ENCODE assay signal across 16 cellular contexts in the genomic region with DNA sequence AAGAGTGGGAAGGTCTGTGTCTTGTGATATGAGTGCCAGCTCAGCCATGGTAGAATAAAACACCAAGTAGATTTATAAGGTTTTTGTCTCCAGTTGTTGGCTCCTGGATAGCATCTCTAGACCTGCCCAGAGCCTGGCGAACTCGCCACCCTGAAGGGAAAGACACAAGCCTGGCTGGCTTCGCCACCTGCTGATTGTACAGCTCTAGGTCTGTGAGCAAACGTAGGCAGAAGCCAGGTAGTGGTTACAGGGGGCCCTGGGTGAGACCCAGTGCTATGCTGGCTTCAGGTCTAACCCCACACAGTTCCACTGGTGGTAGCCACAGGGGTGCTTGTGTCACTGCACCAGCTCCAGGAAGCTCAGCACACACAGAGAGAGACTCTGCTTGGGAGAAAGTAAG.
DNase-seq lines count a peak whose midpoint lies in the region; ATAC-seq and TF ChIP-seq lines count a peak whose summit lies in the region.
"Had no signal": no experiment of that assay in that cellular context is flagged by ENCODE, and none has a peak within 500 bp of the region (broad histone marks: within the 10 kb centered on the region; RNA-seq: fewer than 3 reads in every experiment).

No MANE protein-coding gene starts in this region.

- no peaks in the 10 kb centered on the region for H3K27me3 ChIP-seq in CD4-positive, alpha-beta memory T cell (ENCODE audit: insufficient read depth, low read length)
- H3K27me3 ChIP-seq in CD8-positive, alpha-beta T cell (ENCODE audit: insufficient read depth, low read length): no peaks in the 10 kb centered on the region
- no peaks in the 10 kb centered on the region for H3K27me3 ChIP-seq in prostate gland (replicated peaks; ENCODE audit: insufficient read depth)
- H3K27me3 ChIP-seq: BE2C had no signal

- TF ChIP-seq CTCF in CD8-positive, alpha-beta T cell (IDR thresholded peaks at IDR 0.05): no peak
- no peak for TF ChIP-seq CTCF in prostate gland (IDR thresholded peaks at IDR 0.05)

- WGBS in prostate gland: 98% methylated on average over 4 of the region's 4 CpGs

- peaks cover 0 to 2% (median 0%) of the 10 kb centered on the region in 8 donors for H3K9me3 Mint-ChIP-seq in CD4-positive, alpha-beta memory T cell
- no peaks in the 10 kb centered on the region for H3K9me3 Mint-ChIP-seq in CD8-positive, alpha-beta T cell
- no peaks in the 10 kb centered on the region for H3K9me3 Mint-ChIP-seq in memory B cell
- no peaks in the 10 kb centered on the region for H3K9me3 Mint-ChIP-seq in stimulated activated naive B cell treated with anti-CD40 and anti-IgM and Interleukin-4, amounts not matched to agents 10 μg/mL and 1 μg/mL and 100 μg/mL, for 72 hours
- H3K9me3 Mint-ChIP-seq: GM23338 had no signal

- peaks cover 67% of the 10 kb centered on the region for H3K36me3 ChIP-seq in CD4-positive, alpha-beta memory T cell (ENCODE audit: insufficient read depth, low read length)
- peaks cover 29% of the 10 kb centered on the region for H3K36me3 ChIP-seq in CD8-positive, alpha-beta T cell (ENCODE audit: insufficient read depth, low read length)
- peaks cover 0 to 12% of the 10 kb centered on the region in 2 donors for H3K36me3 ChIP-seq in prostate gland

- POLR2A ChIA-PET in CD4-positive, alpha-beta memory T cell (lab: Charles Lee; ENCODE audit: partially characterized antibody): no interaction called here
- POLR2A ChIA-PET in CD8-positive, alpha-beta T cell (lab: Charles Lee): no interaction called here

- no peaks in the 10 kb centered on the region for H3K27me3 Mint-ChIP-seq in CD4-positive, alpha-beta memory T cell
- H3K27me3 Mint-ChIP-seq in CD8-positive, alpha-beta T cell (ENCODE audit: low read depth): no peaks in the 10 kb centered on the region
- no peaks in the 10 kb centered on the region for H3K27me3 Mint-ChIP-seq in memory B cell
- no peaks in the 10 kb centered on the region for H3K27me3 Mint-ChIP-seq in stimulated activated naive B cell treated with anti-CD40 and anti-IgM and Interleukin-4, amounts not matched to agents 10 μg/mL and 1 μg/mL and 100 μg/mL, for 72 hours

- peak in 1 of 5 donors; percentile 19 for DNase-seq in CD4-positive, alpha-beta memory T cell
- no peak for DNase-seq in CD8-positive, alpha-beta T cell
- no peak for DNase-seq in memory B cell (ENCODE audit: low spot score in 2 of 2)
- no peak for DNase-seq in stimulated activated naive B cell treated with anti-CD40 and anti-IgM and Interleukin-4, amounts not matched to agents 10 μg/mL and 1 μg/mL and 100 μg/mL, for 72 hours
- DNase-seq in GM19240 (ENCODE audit: insufficient read length, low spot score): no peak
- DNase-seq in prostate gland (ENCODE audit: low spot score): no peak
- DNase-seq: ACHN; BE2C; C1 segment of cervical spinal cord; CD4-positive, CD25-positive, alpha-beta regulatory T cell; DMS153; DMS79; GDM1; HCEC 1CT; IMR-90 had no signal

- intact Hi-C loops in CD4-positive, alpha-beta memory T cell (cut with micrococcal nuclease): no loop called here
- intact Hi-C loops in CD8-positive, alpha-beta T cell (cut with DNase I, micrococcal nuclease): no loop called here
- intact Hi-C loops in prostate gland (cut with DNase I): no loop called here

- H3K4me3 Mint-ChIP-seq in CD4-positive, alpha-beta memory T cell: no peak overlapping the region
- H3K4me3 Mint-ChIP-seq in CD8-positive, alpha-beta T cell: no peak overlapping the region
- no peak overlapping the region for H3K4me3 Mint-ChIP-seq in memory B cell
- no peak overlapping the region for H3K4me3 Mint-ChIP-seq in stimulated activated naive B cell treated with anti-CD40 and anti-IgM and Interleukin-4, amounts not matched to agents 10 μg/mL and 1 μg/mL and 100 μg/mL, for 72 hours
- H3K4me3 Mint-ChIP-seq: CD4-positive, CD25-positive, alpha-beta regulatory T cell; GM23338 had no signal

- H3K4me1 Mint-ChIP-seq in CD4-positive, alpha-beta memory T cell: peaks cover 0 to 4% (median 0%) of the 10 kb centered on the region in 4 donors
- no peaks in the 10 kb centered on the region for H3K4me1 Mint-ChIP-seq in CD8-positive, alpha-beta T cell (ENCODE audit: low read depth)
- H3K4me1 Mint-ChIP-seq in memory B cell: no peaks in the 10 kb centered on the region
- no peaks in the 10 kb centered on the region for H3K4me1 Mint-ChIP-seq in stimulated activated naive B cell treated with anti-CD40 and anti-IgM and Interleukin-4, amounts not matched to agents 10 μg/mL and 1 μg/mL and 100 μg/mL, for 72 hours
- H3K4me1 Mint-ChIP-seq: GM23338 had no signal

- peak overlapping the region in 4 of 7 donors; percentile 22 to 68 (median 38) for H3K27ac Mint-ChIP-seq in CD4-positive, alpha-beta memory T cell
- peak overlapping the region; percentile 12 for H3K27ac Mint-ChIP-seq in CD8-positive, alpha-beta T cell
- peak overlapping the region; percentile 28 for H3K27ac Mint-ChIP-seq in memory B cell
- peak overlapping the region; percentile 56 for H3K27ac Mint-ChIP-seq in stimulated activated naive B cell treated with anti-CD40 and anti-IgM and Interleukin-4, amounts not matched to agents 10 μg/mL and 1 μg/mL and 100 μg/mL, for 72 hours
- H3K27ac Mint-ChIP-seq: GM23338 had no signal

- H3K27ac ChIP-seq in CD4-positive, alpha-beta memory T cell (ENCODE audit: low read depth, low read length): no peak overlapping the region
- no peak overlapping the region for H3K27ac ChIP-seq in CD8-positive, alpha-beta T cell (ENCODE audit: low read depth, low read length)
- no peak overlapping the region for H3K27ac ChIP-seq in prostate gland

- TF ChIP-seq POLR2A in prostate gland (IDR thresholded peaks at IDR 0.05): no peak

- H3K4me3 ChIP-seq in CD4-positive, alpha-beta memory T cell (ENCODE audit: low read length in 2 of 2): no peak overlapping the region
- no peak overlapping the region for H3K4me3 ChIP-seq in CD8-positive, alpha-beta T cell (ENCODE audit: low read depth, low read length)
- no peak overlapping the region for H3K4me3 ChIP-seq in prostate gland
- H3K4me3 ChIP-seq: GM23338 had no signal

- no peaks in the 10 kb centered on the region for H3K4me1 ChIP-seq in CD4-positive, alpha-beta memory T cell (ENCODE audit: insufficient read depth, low read length)
- H3K4me1 ChIP-seq in CD8-positive, alpha-beta T cell (ENCODE audit: insufficient read depth, low read length): no peaks in the 10 kb centered on the region
- peaks cover 3% of the 10 kb centered on the region for H3K4me1 ChIP-seq in prostate gland (replicated peaks)
- H3K4me1 ChIP-seq: BE2C had no signal

- CTCF ChIA-PET in CD4-positive, alpha-beta memory T cell (lab: Charles Lee; ENCODE audit: partially characterized antibody): no interaction called here
- CTCF ChIA-PET in CD8-positive, alpha-beta T cell (lab: Charles Lee): no interaction called here

- no peaks in the 10 kb centered on the region for H3K9me3 ChIP-seq in CD4-positive, alpha-beta memory T cell (ENCODE audit: control insufficient read depth in 1 of 2, low read length in 2 of 2)
- H3K9me3 ChIP-seq in CD8-positive, alpha-beta T cell (ENCODE audit: low read length): no peaks in the 10 kb centered on the region
- no peaks in the 10 kb centered on the region for H3K9me3 ChIP-seq in prostate gland
- H3K9me3 ChIP-seq: BE2C had no signal

- H3K36me3 Mint-ChIP-seq in CD4-positive, alpha-beta memory T cell: peaks cover 54 to 74% of the 10 kb centered on the region in 2 donors
- peaks cover 79% of the 10 kb centered on the region for H3K36me3 Mint-ChIP-seq in CD8-positive, alpha-beta T cell
- peaks cover 39% of the 10 kb centered on the region for H3K36me3 Mint-ChIP-seq in memory B cell
- H3K36me3 Mint-ChIP-seq in stimulated activated naive B cell treated with anti-CD40 and anti-IgM and Interleukin-4, amounts not matched to agents 10 μg/mL and 1 μg/mL and 100 μg/mL, for 72 hours: peaks cover 46 to 52% of the 10 kb centered on the region in 2 donors

- ATAC-seq in CD8-positive, alpha-beta T cell: no peak
- ATAC-seq in memory B cell (ENCODE audit: low read depth): no peak
- no peak for ATAC-seq in stimulated activated naive B cell treated with anti-CD40 and anti-IgM and Interleukin-4, amounts not matched to agents 10 μg/mL and 1 μg/mL and 100 μg/mL, for 72 hours (replicated peaks)
- ATAC-seq: GM23338 had no signal
